In genomic region chr3:95084738-95085137, GRCh38 we compare ENCODE assay signal across 32 cellular contexts.
"Had no signal": no experiment of that assay in that cellular context is flagged by ENCODE, and none has a peak within 500 bp of the region (broad histone marks: within the 10 kb centered on the region; RNA-seq: fewer than 3 reads in every experiment).

No MANE protein-coding gene starts in this region.

- DNase-seq: activated B cell treated with CpG ODN at 0.5 μM for 24 hours; activated CD4-positive, alpha-beta memory T cell treated with anti-CD3 and anti-CD28 coated beads for 36 hours; activated CD4-positive, alpha-beta T cell treated with anti-CD3 and anti-CD28 coated beads for 4 hours; activated CD4-positive, alpha-beta T cell treated with anti-CD3 and anti-CD28 coated beads, Interleukin-2, amount 10 ng/mL, durations not matched to agents 24 days and 14 days; activated CD4-positive, alpha-beta T cell treated with anti-CD3 and anti-CD28 coated beads, Interleukin-2, amount 50 U/mL, for 1 hour; activated CD4-positive, alpha-beta T cell treated with anti-CD3 and anti-CD28 coated beads, Interleukin-2, amount 50 U/mL, for 4 hours; activated CD4-positive, CD25-positive, alpha-beta regulatory T cell treated with anti-CD3 and anti-CD28 coated beads, Interleukin-2, amount 50 U/mL, for 72 hours; activated CD8-positive, alpha-beta memory T cell treated with anti-CD3 and anti-CD28 coated beads, Interleukin-2, amount 50 U/mL, for 4 hours; activated CD8-positive, alpha-beta T cell treated with anti-CD3 and anti-CD28 coated beads for 36 hours; activated effector memory CD4-positive, alpha-beta T cell treated with anti-CD3 and anti-CD28 coated beads, Interleukin-2, amount 50 U/mL, for 16 hours; activated gamma-delta T cell treated with Interleukin-2 at 50 U/mL for 16 hours; activated naive CD4-positive, alpha-beta T cell; activated naive CD4-positive, alpha-beta T cell treated with anti-CD3 and anti-CD28 coated beads for 36 hours; activated naive CD4-positive, alpha-beta T cell treated with anti-CD3 and anti-CD28 coated beads, Interleukin-2, amount 50 U/mL, for 16 hours; activated naive CD8-positive, alpha-beta T cell treated with anti-CD3 and anti-CD28 coated beads for 36 hours; activated T-cell treated with anti-CD3 and anti-CD28 coated beads for 4 hours; activated T-cell treated with anti-CD3 and anti-CD28 coated beads, Interleukin-2, amount 50 U/mL, for 1 hour; activated T-cell treated with anti-CD3 and anti-CD28 coated beads, Interleukin-2, amount 50 U/mL, for 4 hours; activated T-cell treated with anti-CD3 and anti-CD28 coated beads, Interleukin-2, amount 50 U/mL, for 72 hours; adrenal gland; amniotic stem cell; aorta; body of pancreas; brain microvascular endothelial cell; central memory CD4-positive, alpha-beta T cell; T-helper 9 cell had no signal

- FAIRE-seq: astrocyte, TTC549 had no signal

- ATAC-seq: activated CD8-positive, alpha-beta T cell treated with anti-CD3 and anti-CD28 coated beads for 36 hours; activated naive CD4-positive, alpha-beta T cell treated with anti-CD3 and anti-CD28 coated beads, Interleukin-2, amount 50 U/mL, for 72 hours; activated T-cell treated with anti-CD3 and anti-CD28 coated beads, Interleukin-2, amount 50 U/mL, for 4 hours; activated T-cell treated with anti-CD3 and anti-CD28 coated beads, Interleukin-2, amount 50 U/mL, for 72 hours; activated T-helper 17 cell treated with anti-CD3 and anti-CD28 coated beads, Interleukin-2, amount 50 U/mL, for 72 hours; body of pancreas had no signal

- H3K27me3 ChIP-seq: adrenal gland, body of pancreas, brain microvascular endothelial cell, breast epithelium had no signal

- H3K36me3 ChIP-seq: adrenal gland, brain microvascular endothelial cell, breast epithelium had no signal

- H3K4me3 ChIP-seq: adrenal gland, body of pancreas, breast epithelium had no signal

- H3K4me1 ChIP-seq: adrenal gland, body of pancreas, breast epithelium had no signal

- H3K27ac ChIP-seq: adrenal gland, body of pancreas, brain microvascular endothelial cell, breast epithelium, VCaP had no signal

- H3K9me3 ChIP-seq: body of pancreas, breast epithelium had no signal
